ENCODE assay signal across 8 cellular contexts in genomic region chr17:82267575-82268379, GRCh38. TPM values are rescaled to one million over a fixed set of nuclear protein-coding genes. Genes with fewer than 3 reads are reported as not detected.
DNase-seq lines count a peak whose midpoint lies in the region; ATAC-seq and TF ChIP-seq lines count a peak whose summit lies in the region.

No MANE protein-coding gene starts in this region.

- H2AFZ ChIP-seq in PC-3 (ENCODE audit: low read length) = no peak overlapping the region

- H3K9me3 ChIP-seq in PC-3 (ENCODE audit: low read length) = no peaks in the 10 kb centered on the region
- H3K9me3 ChIP-seq in prostate gland = no peaks in the 10 kb centered on the region

- peak overlapping the region; percentile 43 for H3K4me3 ChIP-seq in PC-3 (ENCODE audit: low read length)
- H3K4me3 ChIP-seq in prostate gland = no peak overlapping the region

- DNase-seq in DMS53 treated with DMSO at 0.1 percent for 48 hours (lab: John Stamatoyannopoulos, UW; ENCODE audit: unreplicated experiment) = peak; percentile 98
- peak; percentile 92 for DNase-seq in PC-3
- DNase-seq in anterior cingulate cortex (lab: John Stamatoyannopoulos, UW) = peak in 56 of 58 donors; percentile 18 to 95 (median 78)
- peak; percentile 94 for DNase-seq in left cardiac atrium
- DNase-seq in prostate gland (ENCODE audit: low spot score) = peak; percentile 71
- no peak for DNase-seq in OCI-M1 (lab: John Stamatoyannopoulos, UW)
- no peak for DNase-seq in DMS153 (lab: John Stamatoyannopoulos, UW)

- peaks cover 44% of the 10 kb centered on the region for H3K36me3 ChIP-seq in PC-3 (ENCODE audit: low read depth, low read length)
- peaks cover 0 to 17% of the 10 kb centered on the region in 2 donors for H3K36me3 ChIP-seq in prostate gland

- peaks cover 99% of the 10 kb centered on the region for H3K79me2 ChIP-seq in PC-3 (ENCODE audit: low read length)

- BruUV-seq in PC-3 (replicated peaks; lab: Mats Ljungman, UMichigan) = no TSS peak

- H3F3A ChIP-seq in PC-3 (ENCODE audit: low read length, unreplicated experiment) = peaks cover 15% of the 10 kb centered on the region

- H4K20me1 ChIP-seq in PC-3 (ENCODE audit: low read length) = peaks cover 86% of the 10 kb centered on the region

- H3K9ac ChIP-seq in PC-3 (ENCODE audit: low read length) = no peak overlapping the region

- no peak for TF ChIP-seq CTCF in PC-3 (conservative IDR thresholded peaks at IDR 0.05; ENCODE audit: low read depth, low read length)
- no peak for TF ChIP-seq CTCF in prostate gland (IDR thresholded peaks at IDR 0.05)

- H3K27me3 ChIP-seq in PC-3 (ENCODE audit: low read length) (no peaks in the 10 kb centered on the region), prostate gland (replicated peaks; ENCODE audit: insufficient read depth) (no peaks in the 10 kb centered on the region)

- H3K27ac ChIP-seq in PC-3 (ENCODE audit: low read length) (peak overlapping the region; percentile 74), prostate gland (peak overlapping the region; percentile 84 to 98)

- POLR2A ChIA-PET in PC-3 (lab: Charles Lee; ENCODE audit: unreplicated experiment) = interaction anchor here (0.5 kb wide), 1 partner anchor 14 kb away, joined by 3 read pairs; no protein-coding TSS in a partner anchor

- 20% methylated on average over 21 of the region's 21 CpGs for WGBS in prostate gland

- CTCF ChIA-PET in PC-3 (lab: Charles Lee) = interaction anchor here (0.6 to 1.5 kb wide), 2 partner anchors 30 to 33 kb away, joined by 3 read pairs; no protein-coding TSS in a partner anchor

- no peaks in the 10 kb centered on the region for H3K9me2 ChIP-seq in PC-3 (replicated peaks; ENCODE audit: low read length)

- intact Hi-C loops in PC-3 (cut with micrococcal nuclease) = loop anchor here (2.0 kb wide), 1 partner anchor 21 kb away; no protein-coding TSS in a partner anchor
- intact Hi-C loops in left cardiac atrium (cut with DNase I) = no loop called here
- intact Hi-C loops in prostate gland (cut with DNase I) = no loop called here

- no peak for TF ChIP-seq POLR2A in prostate gland (IDR thresholded peaks at IDR 0.05)

- ATAC-seq in PC-3 (peak; percentile 94), left cardiac atrium (peak; percentile 95 to 96), HG03439 (IDR thresholded peaks at IDR 0.05; ENCODE audit: unreplicated experiment) (no peak)

- H3K4me1 ChIP-seq in PC-3 (ENCODE audit: insufficient read depth, low read length) (peaks cover 55% of the 10 kb centered on the region), prostate gland (replicated peaks) (peaks cover 44% of the 10 kb centered on the region)

- peak overlapping the region; percentile 98 for H3K4me2 ChIP-seq in PC-3 (ENCODE audit: low read length)

RNA-seq across cellular contexts. Expression of gene CSNK1D, which starts 5.7 kb away (rescaled TPM):
- 58.6 and 73.5 TPM in 2 replicates for total RNA-seq in PC-3 (2014; rRNA removed)
- 10 to 100 TPM; 63.6 to 88.2 TPM for total RNA-seq in left cardiac atrium
- 100 to 1,000 TPM in 1 of 2 donors, 10 to 100 TPM in 1; 80.3 to 155 TPM for total RNA-seq in prostate gland

RNA-seq across cellular contexts. Expression of gene SLC16A3, which starts 38.9 kb away (rescaled TPM):
- total RNA-seq in PC-3 (2014; rRNA removed) (286 and 447 TPM in 2 replicates), left cardiac atrium (10 to 100 TPM; 18.4 to 35.7 TPM), prostate gland (10 to 100 TPM in 1 of 2 donors, 1 to 10 TPM in 1; 5.0 to 69.2 TPM)

RNA-seq across cellular contexts. Expression of gene CD7, which starts 49.6 kb away (rescaled TPM):
- total RNA-seq in PC-3 (2014; rRNA removed) (0.15 and 0.98 TPM in 2 replicates), left cardiac atrium (1 to 10 TPM in 1 of 2 donors, under 1 TPM in 1; 0.60 to 1.8 TPM), prostate gland (1 to 10 TPM in 1 of 2 donors, not detected in 1; 2.8 TPM)

RNA-seq across cellular contexts. Expression of gene CCDC57, which starts 55.1 kb away (rescaled TPM):
- total RNA-seq in PC-3 (2014; rRNA removed) = 35.0 and 36.6 TPM in 2 replicates
- total RNA-seq in left cardiac atrium = 10 to 100 TPM; 11.9 to 17.2 TPM
- total RNA-seq in prostate gland = 10 to 100 TPM; 57.6 to 62.8 TPM

Comparison
In these comparisons a context has a peak if more than half of its experiments do, and no peak if none do; other contexts are left out.
1. DNase-seq: peak in DMS53 treated with DMSO at 0.1 percent for 48 hours (single experiment), PC-3 (single experiment), anterior cingulate cortex (56 of 58), left cardiac atrium (single experiment) and prostate gland (single experiment); none in OCI-M1 (single experiment) and DMS153 (single experiment).